7 cellular contexts compared by ENCODE assay signal in the genomic region with DNA sequence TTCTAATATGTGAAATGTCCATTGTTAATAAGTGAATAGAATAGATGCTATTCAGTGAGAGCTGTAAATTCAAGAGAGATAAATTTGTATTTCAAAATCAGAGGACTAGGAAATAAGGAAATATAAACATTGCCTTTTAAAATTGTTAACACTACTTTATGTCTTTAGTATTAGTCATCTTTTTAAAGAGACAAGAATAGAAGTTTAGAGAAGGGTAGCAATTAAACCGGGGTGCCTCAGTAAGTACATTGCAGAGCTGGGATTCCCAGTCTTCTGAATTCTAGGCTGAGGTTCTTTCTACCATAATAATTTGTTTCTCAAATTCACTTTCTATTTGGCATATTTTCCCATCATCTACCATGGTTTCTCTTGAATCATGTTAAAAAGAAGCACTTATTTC.
"Had no signal": no experiment of that assay in that cellular context is flagged by ENCODE, and none has a peak within 500 bp of the region (broad histone marks: within the 10 kb centered on the region; RNA-seq: fewer than 3 reads in every experiment).

No MANE protein-coding gene starts in this region.

- FAIRE-seq: HepG2, K562 had no signal

- H3K27ac ChIP-seq: HL-60 had no signal

- DNase-seq: GOT3, H7, KG1 had no signal

- ATAC-seq: HepG2, K562 had no signal

- H3K4me3 ChIP-seq: HAP-1, K562 had no signal

- H3K36me3 ChIP-seq: HAP-1 had no signal
